In the genomic region with DNA sequence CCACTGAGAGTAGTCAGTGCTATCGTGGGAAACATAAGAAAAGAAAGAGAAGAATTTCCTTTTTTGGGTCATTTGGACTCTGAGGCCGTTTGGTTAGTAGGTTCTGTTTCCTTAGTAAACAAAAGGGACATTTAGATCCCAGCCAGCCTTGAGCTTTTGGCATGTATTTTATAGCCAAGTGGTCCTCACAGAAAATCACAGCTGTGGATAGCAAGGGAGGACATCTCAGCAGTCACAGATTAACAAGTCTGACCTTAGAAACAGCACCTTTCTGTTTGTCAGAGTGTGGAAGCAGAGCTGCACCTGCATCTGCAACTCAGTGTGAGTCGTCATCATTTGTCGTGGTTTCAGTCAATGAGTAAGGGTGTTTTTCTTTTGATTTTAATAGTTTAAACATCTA, we compare ENCODE assay signal across 13 cellular contexts. TPM values are rescaled to one million over a fixed set of nuclear protein-coding genes. Genes with fewer than 3 reads are reported as not detected.
DNase-seq lines count a peak whose midpoint lies in the region; ATAC-seq and TF ChIP-seq lines count a peak whose summit lies in the region.
"Had no signal": no experiment of that assay in that cellular context is flagged by ENCODE, and none has a peak within 500 bp of the region (broad histone marks: within the 10 kb centered on the region; RNA-seq: fewer than 3 reads in every experiment).

No MANE protein-coding gene starts in this region.

- no peak overlapping the region for H3K4me3 Mint-ChIP-seq in activated CD4-positive, alpha-beta memory T cell treated with anti-CD3 and anti-CD28 coated beads for 36 hours

- no peak overlapping the region for H3K4me3 ChIP-seq in aorta (ENCODE audit: low read length in 2 of 2)
- H3K4me3 ChIP-seq: SJCRH30, testis had no signal

- POLR2A ChIA-PET in activated CD4-positive, alpha-beta memory T cell treated with anti-CD3 and anti-CD28 coated beads for 36 hours (lab: Charles Lee) = no interaction called here

- TF ChIP-seq CTCF in omental fat pad (IDR thresholded peaks at IDR 0.05) = no peak

- H3K27me3 ChIP-seq in aorta (ENCODE audit: control insufficient read depth in 1 of 2, insufficient read depth in 2 of 2, low read length in 1 of 2) = no peaks in the 10 kb centered on the region
- H3K27me3 ChIP-seq: heart right ventricle, SJCRH30, testis had no signal

- peaks cover 2 to 6% of the 10 kb centered on the region in 2 donors for H3K4me1 ChIP-seq in aorta (ENCODE audit: control insufficient read depth in 1 of 2, insufficient read depth in 2 of 2, low read length in 2 of 2)
- H3K4me1 ChIP-seq: SJCRH30, testis had no signal

- peaks cover 50% of the 10 kb centered on the region for H3K36me3 Mint-ChIP-seq in activated CD4-positive, alpha-beta memory T cell treated with anti-CD3 and anti-CD28 coated beads for 36 hours

- peak; percentile 61 for ATAC-seq in HG02885 (IDR thresholded peaks at IDR 0.05; ENCODE audit: poor library complexity, unreplicated experiment)
- ATAC-seq in omental fat pad (ENCODE audit: low FRiP score) = no peak
- ATAC-seq in aorta (ENCODE audit: low FRiP score) = no peak

- peaks cover 3 to 4% of the 10 kb centered on the region in 2 donors for H3K36me3 ChIP-seq in aorta (ENCODE audit: control insufficient read depth in 1 of 2, insufficient read depth in 2 of 2, low read length in 1 of 2)

- peak overlapping the region; percentile 77 for H3K27ac Mint-ChIP-seq in activated CD4-positive, alpha-beta memory T cell treated with anti-CD3 and anti-CD28 coated beads for 36 hours

- intact Hi-C loops in activated CD4-positive, alpha-beta memory T cell treated with anti-CD3 and anti-CD28 coated beads for 36 hours (cut with micrococcal nuclease) = loop anchor here (2.0 kb wide), 2 partner anchors 24 to 40 kb away; a partner anchor contains a TSS
- intact Hi-C loops in aorta (cut with DNase I) = no loop called here

- no peak overlapping the region for H3K27ac ChIP-seq in aorta (ENCODE audit: low read depth in 1 of 2, low read length in 2 of 2)
- H3K27ac ChIP-seq: SJCRH30 had no signal

- no peaks in the 10 kb centered on the region for H3K9me3 ChIP-seq in aorta (ENCODE audit: control insufficient read depth, low read length)
- H3K9me3 ChIP-seq: testis had no signal

- no peaks in the 10 kb centered on the region for H3K27me3 Mint-ChIP-seq in activated CD4-positive, alpha-beta memory T cell treated with anti-CD3 and anti-CD28 coated beads for 36 hours

- 21 to 23% methylated on average over 4 of the region's 4 CpGs for WGBS in aorta, 2 donors

- peaks cover 14% of the 10 kb centered on the region for H3K9me3 Mint-ChIP-seq in activated CD4-positive, alpha-beta memory T cell treated with anti-CD3 and anti-CD28 coated beads for 36 hours

- CTCF ChIA-PET in activated CD4-positive, alpha-beta memory T cell treated with anti-CD3 and anti-CD28 coated beads for 36 hours (lab: Charles Lee) = no interaction called here

- peak; percentile 15 for DNase-seq in stimulated activated CD4-positive, alpha-beta T cell treated with anti-CD3 and anti-CD28 coated beads, Interleukin-1b, Interleukin-23, amount 100 ng/mL, for 48 hours
- DNase-seq in stimulated activated CD4-positive, alpha-beta T cell treated with anti-CD3 and anti-CD28 coated beads, Interleukin-12 subunit alpha, Interleukin-12 subunit beta, amount 100 ng/mL, for 4 hours = no peak
- peak; percentile 31 for DNase-seq in activated CD4-positive, alpha-beta memory T cell treated with anti-CD3 and anti-CD28 coated beads for 36 hours
- DNase-seq in stimulated activated naive CD4-positive, alpha-beta T cell treated with Interleukin-2 at 50 U/mL for 16 hours (lab: John Stamatoyannopoulos, UW) = no peak
- DNase-seq in omental fat pad (ENCODE audit: low spot score) (no peak), NCI-H748 treated with DMSO at 0.1 percent for 48 hours (lab: John Stamatoyannopoulos, UW) (no peak), aorta (no peak)
- DNase-seq: central memory CD4-positive, alpha-beta T cell; heart right ventricle; NCI-H2081 treated with DMSO at 0.1 percent for 48 hours; SJCRH30; testis had no signal

- H3K4me1 Mint-ChIP-seq in activated CD4-positive, alpha-beta memory T cell treated with anti-CD3 and anti-CD28 coated beads for 36 hours (ENCODE audit: low read depth) = peaks cover 31% of the 10 kb centered on the region

RNA-seq across cellular contexts. Expression of a gene that starts 40.5 kb away (rescaled TPM):
- total RNA-seq in activated CD4-positive, alpha-beta memory T cell treated with anti-CD3 and anti-CD28 coated beads for 36 hours = 10 to 100 TPM; 18.4 to 20.0 TPM
- 10 to 100 TPM; 16.8 to 35.0 (median 22.2) TPM for total RNA-seq in omental fat pad
- total RNA-seq in aorta = 10 to 100 TPM; 30.2 to 38.5 TPM
- 10 to 100 TPM in 1 of 2 donors, 1 to 10 TPM in 1; 5.5 to 10.7 TPM for polyA plus RNA-seq in aorta

RNA-seq across cellular contexts. Expression of a gene that starts 56.2 kb away (rescaled TPM):
- total RNA-seq in activated CD4-positive, alpha-beta memory T cell treated with anti-CD3 and anti-CD28 coated beads for 36 hours = under 1 TPM; 0.41 to 0.55 TPM
- 10 to 100 TPM in 3 of 4 donors, 1 to 10 TPM in 1; 7.3 to 16.6 (median 12.4) TPM for total RNA-seq in omental fat pad
- 10 to 100 TPM; 24.8 to 30.5 TPM for total RNA-seq in aorta
- polyA plus RNA-seq in aorta = 1 to 10 TPM in 1 of 2 donors, under 1 TPM in 1; 0.13 to 4.0 TPM

Comparison
In these comparisons a context has a peak if more than half of its experiments do, and no peak if none do; other contexts are left out.
1. DNase-seq: peak in stimulated activated CD4-positive, alpha-beta T cell treated with anti-CD3 and anti-CD28 coated beads, Interleukin-1b, Interleukin-23, amount 100 ng/mL, for 48 hours (single experiment) and activated CD4-positive, alpha-beta memory T cell treated with anti-CD3 and anti-CD28 coated beads for 36 hours (single experiment); none in stimulated activated CD4-positive, alpha-beta T cell treated with anti-CD3 and anti-CD28 coated beads, Interleukin-12 subunit alpha, Interleukin-12 subunit beta, amount 100 ng/mL, for 4 hours (single experiment), stimulated activated naive CD4-positive, alpha-beta T cell treated with Interleukin-2 at 50 U/mL for 16 hours (single experiment), omental fat pad (single experiment), NCI-H748 treated with DMSO at 0.1 percent for 48 hours (single experiment) and aorta (0 of 2).
2. RNA of a gene that starts 56.2 kb away (total RNA-seq): 24.8 to 30.5 TPM in aorta and 7.3 to 16.6 TPM in omental fat pad; 0.41 to 0.55 TPM in activated CD4-positive, alpha-beta memory T cell treated with anti-CD3 and anti-CD28 coated beads for 36 hours; every median in the first group is over 4 times any median in the second.